ENCODE assay signal across 11 cellular contexts in genomic region chr6:119138906-119139541, GRCh38.
DNase-seq lines count a peak whose midpoint lies in the region; ATAC-seq lines count a peak whose summit lies in the region.
"Had no signal": no experiment of that assay in that cellular context is flagged by ENCODE, and none has a peak within 500 bp of the region (broad histone marks: within the 10 kb centered on the region; RNA-seq: fewer than 3 reads in every experiment).

No MANE protein-coding gene starts in this region.

- H3K27me3 Mint-ChIP-seq in activated CD4-positive, alpha-beta T cell treated with anti-CD3 and anti-CD28 coated beads, Interleukin-2, amount 10 ng/mL, durations not matched to agents 24 days and 14 days: peaks cover 4% of the 10 kb centered on the region
- no peaks in the 10 kb centered on the region for H3K27me3 Mint-ChIP-seq in activated naive CD8-positive, alpha-beta T cell treated with anti-CD3 and anti-CD28 coated beads for 36 hours
- H3K27me3 Mint-ChIP-seq in stimulated activated naive CD8-positive, alpha-beta T cell treated with anti-CD3 and anti-CD28 coated beads, Interleukin-15, amount 100 ng/mL, for 72 hours: peaks cover 8% of the 10 kb centered on the region
- H3K27me3 Mint-ChIP-seq: activated naive CD4-positive, alpha-beta T cell treated with anti-CD3 and anti-CD28 coated beads, Interleukin-2, amount 50 U/mL, for 24 hours had no signal

- H3K27ac Mint-ChIP-seq in activated CD4-positive, alpha-beta T cell treated with anti-CD3 and anti-CD28 coated beads, Interleukin-2, amount 10 ng/mL, durations not matched to agents 24 days and 14 days: peak overlapping the region; percentile 59
- H3K27ac Mint-ChIP-seq in activated naive CD8-positive, alpha-beta T cell treated with anti-CD3 and anti-CD28 coated beads for 36 hours: peak overlapping the region; percentile 54
- H3K27ac Mint-ChIP-seq in stimulated activated naive CD8-positive, alpha-beta T cell treated with anti-CD3 and anti-CD28 coated beads, Interleukin-15, amount 100 ng/mL, for 72 hours: peak overlapping the region in 1 of 2 donors; percentile 70
- H3K27ac Mint-ChIP-seq: activated naive CD4-positive, alpha-beta T cell treated with anti-CD3 and anti-CD28 coated beads, Interleukin-2, amount 50 U/mL, for 24 hours had no signal

- no peaks in the 10 kb centered on the region for H3K36me3 Mint-ChIP-seq in activated CD4-positive, alpha-beta T cell treated with anti-CD3 and anti-CD28 coated beads, Interleukin-2, amount 10 ng/mL, durations not matched to agents 24 days and 14 days (ENCODE audit: low read depth)
- H3K36me3 Mint-ChIP-seq in activated naive CD8-positive, alpha-beta T cell treated with anti-CD3 and anti-CD28 coated beads for 36 hours: no peaks in the 10 kb centered on the region
- H3K36me3 Mint-ChIP-seq: activated naive CD4-positive, alpha-beta T cell treated with anti-CD3 and anti-CD28 coated beads, Interleukin-2, amount 50 U/mL, for 24 hours had no signal

- no peak for DNase-seq in activated CD4-positive, alpha-beta T cell treated with anti-CD3 and anti-CD28 coated beads, Interleukin-2, amount 10 ng/mL, durations not matched to agents 24 days and 14 days
- DNase-seq in activated CD4-positive, alpha-beta T cell treated with anti-CD3 and anti-CD28 coated beads for 1 hour: no peak
- DNase-seq in activated naive CD8-positive, alpha-beta T cell treated with anti-CD3 and anti-CD28 coated beads for 36 hours: peak; percentile 32
- no peak for DNase-seq in stimulated activated naive CD8-positive, alpha-beta T cell treated with anti-CD3 and anti-CD28 coated beads, Interleukin-15, amount 100 ng/mL, for 72 hours
- DNase-seq in NCI-H2107 (lab: John Stamatoyannopoulos, UW): no peak
- DNase-seq in stimulated activated CD4-positive, alpha-beta T cell treated with anti-CD3 and anti-CD28 coated beads, Interleukin-1b, Interleukin-23, amount 100 ng/mL, for 48 hours: no peak
- DNase-seq in substantia nigra (lab: John Stamatoyannopoulos, UW): no peak
- DNase-seq: MG63 had no signal

- no peaks in the 10 kb centered on the region for H3K9me3 Mint-ChIP-seq in activated CD4-positive, alpha-beta T cell treated with anti-CD3 and anti-CD28 coated beads, Interleukin-2, amount 10 ng/mL, durations not matched to agents 24 days and 14 days
- no peaks in the 10 kb centered on the region for H3K9me3 Mint-ChIP-seq in activated naive CD8-positive, alpha-beta T cell treated with anti-CD3 and anti-CD28 coated beads for 36 hours
- H3K9me3 Mint-ChIP-seq in stimulated activated naive CD8-positive, alpha-beta T cell treated with anti-CD3 and anti-CD28 coated beads, Interleukin-15, amount 100 ng/mL, for 72 hours: no peaks in the 10 kb centered on the region
- H3K9me3 Mint-ChIP-seq: activated naive CD4-positive, alpha-beta T cell treated with anti-CD3 and anti-CD28 coated beads, Interleukin-2, amount 50 U/mL, for 24 hours had no signal

- H3K27ac ChIP-seq in substantia nigra (ENCODE audit: low read depth, low read length, poor library complexity, severe bottlenecking): no peak overlapping the region
- H3K27ac ChIP-seq: A549 had no signal

- peaks cover 13% of the 10 kb centered on the region for H3K4me1 Mint-ChIP-seq in activated CD4-positive, alpha-beta T cell treated with anti-CD3 and anti-CD28 coated beads, Interleukin-2, amount 10 ng/mL, durations not matched to agents 24 days and 14 days
- H3K4me1 Mint-ChIP-seq in activated naive CD8-positive, alpha-beta T cell treated with anti-CD3 and anti-CD28 coated beads for 36 hours: peaks cover 16% of the 10 kb centered on the region
- H3K4me1 Mint-ChIP-seq in stimulated activated naive CD8-positive, alpha-beta T cell treated with anti-CD3 and anti-CD28 coated beads, Interleukin-15, amount 100 ng/mL, for 72 hours: peaks cover 21% of the 10 kb centered on the region
- H3K4me1 Mint-ChIP-seq: activated naive CD4-positive, alpha-beta T cell treated with anti-CD3 and anti-CD28 coated beads, Interleukin-2, amount 50 U/mL, for 24 hours had no signal

- ATAC-seq in HG03095 (IDR thresholded peaks at IDR 0.05; ENCODE audit: unreplicated experiment): peak; percentile 78
- peak; percentile 83 for ATAC-seq in stimulated activated naive CD8-positive, alpha-beta T cell treated with anti-CD3 and anti-CD28 coated beads, Interleukin-15, amount 100 ng/mL, for 72 hours
- ATAC-seq: A549 had no signal

- intact Hi-C loops in activated CD4-positive, alpha-beta T cell treated with anti-CD3 and anti-CD28 coated beads, Interleukin-2, amount 10 ng/mL, durations not matched to agents 24 days and 14 days (cut with micrococcal nuclease): loop anchor here (5.0 kb wide), 1 partner anchor 33 kb away; no protein-coding TSS in a partner anchor

- H3K4me3 Mint-ChIP-seq in activated CD4-positive, alpha-beta T cell treated with anti-CD3 and anti-CD28 coated beads, Interleukin-2, amount 10 ng/mL, durations not matched to agents 24 days and 14 days: peak overlapping the region; percentile 46
- H3K4me3 Mint-ChIP-seq in activated naive CD8-positive, alpha-beta T cell treated with anti-CD3 and anti-CD28 coated beads for 36 hours: no peak overlapping the region
- H3K4me3 Mint-ChIP-seq in stimulated activated naive CD8-positive, alpha-beta T cell treated with anti-CD3 and anti-CD28 coated beads, Interleukin-15, amount 100 ng/mL, for 72 hours: peak overlapping the region in 1 of 2 donors; percentile 35
- H3K4me3 Mint-ChIP-seq: activated naive CD4-positive, alpha-beta T cell treated with anti-CD3 and anti-CD28 coated beads, Interleukin-2, amount 50 U/mL, for 24 hours had no signal
